Comparison of ENCODE assay signal across 9 cellular contexts in the genomic region with DNA sequence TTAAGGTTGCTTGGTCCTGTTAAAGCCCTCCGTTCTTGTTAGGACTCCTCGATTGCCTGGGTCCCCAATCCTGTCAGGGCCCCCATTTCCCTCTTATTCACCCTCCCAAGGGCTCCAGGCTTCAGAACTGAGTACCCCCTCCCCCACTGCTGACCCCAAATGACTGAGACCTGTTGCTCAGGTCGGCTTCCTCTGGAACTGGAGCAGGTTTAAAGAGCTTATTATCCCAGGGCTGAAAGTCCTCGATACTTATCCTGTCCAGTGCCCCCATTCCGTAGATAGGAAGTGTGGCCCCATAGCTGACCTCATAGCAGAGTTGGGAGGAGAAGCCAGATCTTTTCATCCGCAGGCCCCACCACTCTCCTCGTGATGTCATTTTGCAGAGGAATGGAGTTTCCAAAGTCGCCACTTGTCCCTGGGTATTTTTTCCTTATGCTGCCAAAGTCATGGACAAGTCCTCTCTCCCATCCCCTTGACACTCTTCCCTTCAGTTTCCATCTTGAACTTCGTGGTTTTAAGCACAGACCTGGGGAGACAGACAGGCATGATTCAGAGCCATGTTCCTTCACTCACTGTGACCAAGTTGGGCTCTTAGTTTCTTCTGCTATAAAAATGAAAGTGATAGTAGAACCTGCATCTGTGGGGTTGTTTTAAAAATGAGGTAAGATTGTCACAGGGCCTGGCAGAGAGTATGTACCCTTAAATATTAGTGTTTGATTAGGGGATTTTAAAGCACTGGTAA. TPM values are rescaled to one million over a fixed set of nuclear protein-coding genes. Genes with fewer than 3 reads are reported as not detected.
DNase-seq lines count a peak whose midpoint lies in the region; ATAC-seq and TF ChIP-seq lines count a peak whose summit lies in the region.
"Had no signal": no experiment of that assay in that cellular context is flagged by ENCODE, and none has a peak within 500 bp of the region (broad histone marks: within the 10 kb centered on the region; RNA-seq: fewer than 3 reads in every experiment).

No MANE protein-coding gene starts in this region.

- POLR2A ChIA-PET in Panc1 (lab: Charles Lee) = no interaction called here

- no peak overlapping the region for H3K23ac ChIP-seq in H9 (ENCODE audit: insufficient read length, low read depth, low read length)

- WGBS in H9 (ENCODE audit: extremely low coverage, insufficient read length, low lambda C conversion rate) = no CpG with 5 or more reads among the region's 9 CpGs
- 48 to 56% methylated on average over 8 to 9 of the region's 9 CpGs for WGBS in mesodermal cell (ENCODE audit: insufficient coverage in 2 of 2), 2 experiments
- 18% methylated on average over 9 of the region's 9 CpGs for WGBS in suprapubic skin

- H2BK5ac ChIP-seq in H9 (ENCODE audit: insufficient read length, low read length) = no peak overlapping the region

- H3K18ac ChIP-seq in H9 (ENCODE audit: insufficient read length, low read depth, low read length) = no peak overlapping the region

- peak overlapping the region; percentile 86 to 96 for H3K4me3 Mint-ChIP-seq in H9

- no TSS peak for BruUV-seq in Panc1 (replicated peaks; lab: Mats Ljungman, UMichigan)

- H3K9me3 Mint-ChIP-seq in H9 = no peaks in the 10 kb centered on the region; a peak in 1 of 5 replicates

- no peak overlapping the region for H3K27ac ChIP-seq in H9 (ENCODE audit: insufficient read length, low read depth, low read length)
- peak overlapping the region; percentile 51 for H3K27ac ChIP-seq in Panc1 (ENCODE audit: low read length)
- no peak overlapping the region for H3K27ac ChIP-seq in mesodermal cell (ENCODE audit: low read depth, low read length, severe bottlenecking)
- H3K27ac ChIP-seq in suprapubic skin = peak overlapping the region; percentile 81

- H4K8ac ChIP-seq in H9 (replicated peaks; ENCODE audit: insufficient read length, low read depth, low read length) = no peak overlapping the region

- TF ChIP-seq CTCF in H9 (conservative IDR thresholded peaks at IDR 0.05) (no peak), Panc1 (IDR thresholded peaks at IDR 0.05) (no peak), suprapubic skin (IDR thresholded peaks at IDR 0.05) (no peak)

- H3T11ph ChIP-seq in H9 (ENCODE audit: low read length) = no peak overlapping the region

- peak overlapping the region; percentile 11 for H3K9ac ChIP-seq in H9 (ENCODE audit: extremely low read depth, insufficient read length, low read length)

- no peak for TF ChIP-seq EP300 in suprapubic skin (IDR thresholded peaks at IDR 0.05)

- H4K91ac ChIP-seq in H9 (ENCODE audit: insufficient read length, low read depth, low read length) = no peak overlapping the region

- peak overlapping the region in 2 of 3 experiments; percentile 47 to 62; a peak in 3 of 7 replicates for H3K27ac Mint-ChIP-seq in H9

- H3K23me2 ChIP-seq in H9 (ENCODE audit: insufficient read length, low read depth, low read length, poor library complexity, severe bottlenecking) = peaks cover 7% of the 10 kb centered on the region

- no peak overlapping the region for H2BK12ac ChIP-seq in H9 (ENCODE audit: insufficient read length, low read depth, low read length)

- DNase-seq in G401 (ENCODE audit: low spot score) = peak; percentile 4
- no peak for DNase-seq in H9
- no peak for DNase-seq in Panc1 (ENCODE audit: low read depth, low spot score)
- DNase-seq in central memory CD4-positive, alpha-beta T cell = peak; percentile 59
- no peak for DNase-seq in suprapubic skin (ENCODE audit: low spot score in 2 of 2)
- DNase-seq in NCI-H1105 (lab: John Stamatoyannopoulos, UW) = no peak

- H3K4me1 ChIP-seq in H9 (ENCODE audit: insufficient read depth, low read length) (no peaks in the 10 kb centered on the region; the same call in 1 of the 2 replicates), Panc1 (ENCODE audit: control insufficient read depth, insufficient read depth, low read length) (peaks cover 8% of the 10 kb centered on the region; the same call in 1 of the 2 replicates), mesodermal cell (ENCODE audit: control insufficient read depth, insufficient read depth, low read length, poor library complexity, severe bottlenecking) (no peaks in the 10 kb centered on the region), suprapubic skin (peaks cover 18% of the 10 kb centered on the region)

- H3K4me3 ChIP-seq in Panc1 (ENCODE audit: low read depth in 2 of 2, low read length in 2 of 2) (peak overlapping the region; percentile 79 to 93), mesodermal cell (ENCODE audit: extremely low read depth, insufficient read depth, low read length, poor library complexity, severe bottlenecking) (peak overlapping the region; percentile 94), suprapubic skin (peak overlapping the region; percentile 87)

- no peaks in the 10 kb centered on the region; the same call in 1 of the 2 replicates for H3K27me3 Mint-ChIP-seq in H9 (ENCODE audit: low read depth)

- no peak overlapping the region for H4K5ac ChIP-seq in H9 (ENCODE audit: insufficient read length, low read depth, low read length)

- H3K14ac ChIP-seq in H9 (ENCODE audit: insufficient read depth, low read length) = no peak overlapping the region

- no peak overlapping the region for H2BK120ac ChIP-seq in H9 (ENCODE audit: low read depth, low read length, poor library complexity, severe bottlenecking)

- no peaks in the 10 kb centered on the region for H3K79me1 ChIP-seq in H9 (ENCODE audit: insufficient read depth, low read depth, low read length, poor library complexity, severe bottlenecking)

- H2BK20ac ChIP-seq in H9 (ENCODE audit: low read depth, low read length, poor library complexity, severe bottlenecking) = no peak overlapping the region

- H3K36me3 Mint-ChIP-seq in H9 (ENCODE audit: insufficient read depth in 1 of 3, low read depth in 3 of 3) = 0 out of 7 replicates have a peak, but pooled peaks cover 0 to under 1% (median 0%) of the 10 kb centered on the region in 3 experiments

- H3K4me1 Mint-ChIP-seq in H9 = peaks cover 12 to 15% of the 10 kb centered on the region in 2 experiments

- intact Hi-C loops in Panc1 (cut with micrococcal nuclease; ENCODE audit: unreplicated experiment) = no loop called here

- no peak for TF ChIP-seq POLR2A in suprapubic skin (IDR thresholded peaks at IDR 0.05)

- in situ Hi-C loops in G401 (cut with HindIII; ENCODE audit: low sequenced_read_pairs) (no loop called here), Panc1 (cut with HindIII; ENCODE audit: low pct_unique_long_range_greater_than_20kb, low sequenced_read_pairs) (no loop called here)

- no peak overlapping the region for H3K56ac ChIP-seq in H9 (ENCODE audit: insufficient read length, low read depth, low read length)

- no peak overlapping the region for H2AFZ ChIP-seq in H9 (ENCODE audit: low read length)

- H3K4me2 ChIP-seq in H9 (ENCODE audit: insufficient read depth, insufficient read length, low read length) = peak overlapping the region; percentile 85

- no peak overlapping the region for H3K4ac ChIP-seq in H9 (ENCODE audit: low read depth, low read length)

- no peaks in the 10 kb centered on the region for H3K79me2 ChIP-seq in H9 (ENCODE audit: insufficient read depth, low read length)

- H3K9me3 ChIP-seq in H9 (ENCODE audit: control insufficient read depth, low read depth, low read length) (no peaks in the 10 kb centered on the region), Panc1 (ENCODE audit: control insufficient read depth, insufficient read depth, low read depth, low read length) (no peaks in the 10 kb centered on the region), mesodermal cell (ENCODE audit: control insufficient read depth, low read length) (no peaks in the 10 kb centered on the region), suprapubic skin (no peaks in the 10 kb centered on the region)

- CTCF ChIA-PET in Panc1 (lab: Charles Lee) = no interaction called here

- ATAC-seq in Panc1 = no peak
- no peak for ATAC-seq in HG02763 (IDR thresholded peaks at IDR 0.05; ENCODE audit: unreplicated experiment)

- no peak overlapping the region for H2BK15ac ChIP-seq in H9 (ENCODE audit: low read depth, low read length)

- no peaks in the 10 kb centered on the region for H3K36me3 ChIP-seq in Panc1 (ENCODE audit: control insufficient read depth, insufficient read depth, low read length)
- H3K36me3 ChIP-seq in mesodermal cell (ENCODE audit: control insufficient read depth, insufficient read depth, low read length) = peaks cover 7% of the 10 kb centered on the region
- peaks cover 12% of the 10 kb centered on the region for H3K36me3 ChIP-seq in suprapubic skin

- H3K27me3 ChIP-seq in H9 (ENCODE audit: insufficient read depth, low read length) (no peaks in the 10 kb centered on the region), Panc1 (ENCODE audit: control insufficient read depth, insufficient read depth, low read length) (no peaks in the 10 kb centered on the region), suprapubic skin (no peaks in the 10 kb centered on the region)

- no peaks in the 10 kb centered on the region for H4K20me1 ChIP-seq in H9 (ENCODE audit: control insufficient read depth, insufficient read depth, insufficient read length)

- no peak overlapping the region for H2AK5ac ChIP-seq in H9 (ENCODE audit: insufficient read length, low read length)

RNA-seq across cellular contexts. Expression of gene USP30, which starts 1.2 kb away (rescaled TPM):
- total RNA-seq in G401 (2014; rRNA removed; shearing (Covaris generic)) = 20.5 and 21.6 TPM in 2 replicates
- 6.3 and 7.8 TPM in 2 replicates for total RNA-seq in H9 (2021)
- 5.7 TPM for total RNA-seq in Panc1 (2021; ENCODE audit: unreplicated experiment)
- polyA plus RNA-seq in Panc1 (2012; ENCODE audit: insufficient read length) = 8.4 TPM
- polyA plus RNA-seq in mesodermal cell (2013, experiment 1 of 2) = 16.7 TPM
- polyA plus RNA-seq in mesodermal cell (2013, experiment 2 of 2) = 14.5 TPM
- 10 to 100 TPM; 22.8 to 43.9 (median 26.0) TPM for total RNA-seq in suprapubic skin

RNA-seq across cellular contexts. Expression of gene SVOP, which starts 32.7 kb away (rescaled TPM):
- 0.25 and 1.0 TPM in 2 replicates for total RNA-seq in G401 (2014; rRNA removed; shearing (Covaris generic))
- 0.11 and 0.15 TPM in 2 replicates for total RNA-seq in H9 (2021)
- total RNA-seq in Panc1 (2021; ENCODE audit: unreplicated experiment) = not detected
- polyA plus RNA-seq in Panc1 (2012; ENCODE audit: insufficient read length) = not detected
- 0.18 TPM for polyA plus RNA-seq in mesodermal cell (2013, experiment 1 of 2)
- polyA plus RNA-seq in mesodermal cell (2013, experiment 2 of 2) = 0.20 TPM
- total RNA-seq in suprapubic skin = not detected
- total RNA-seq: T-helper 2 cell treated with Interferon-gamma antibody and Interleukin-4, amounts not matched to agents 100 ng/mL and 5 ng/mL, for 36 hours had no signal

RNA-seq across cellular contexts. Expression of gene ALKBH2, which starts 39.7 kb away (rescaled TPM):
- 47.9 and 54.5 TPM in 2 replicates for total RNA-seq in G401 (2014; rRNA removed; shearing (Covaris generic))
- 23.7 and 24.4 TPM in 2 replicates for total RNA-seq in H9 (2021)
- 41.6 TPM for total RNA-seq in Panc1 (2021; ENCODE audit: unreplicated experiment)
- polyA plus RNA-seq in Panc1 (2012; ENCODE audit: insufficient read length) = 47.3 TPM
- polyA plus RNA-seq in mesodermal cell (2013, experiment 1 of 2) = 10.4 TPM
- 11.2 TPM for polyA plus RNA-seq in mesodermal cell (2013, experiment 2 of 2)
- total RNA-seq in suprapubic skin = 10 to 100 TPM; 18.8 to 36.0 (median 22.1) TPM

RNA-seq across cellular contexts. Expression of gene UNG, which starts 43.8 kb away (rescaled TPM):
- 73.7 and 94.8 TPM in 2 replicates for total RNA-seq in G401 (2014; rRNA removed; shearing (Covaris generic))
- total RNA-seq in H9 (2021) (188 and 195 TPM in 2 replicates), Panc1 (2021; ENCODE audit: unreplicated experiment) (74.4 TPM), suprapubic skin (10 to 100 TPM; 17.9 to 43.9 (median 40.0) TPM)
- polyA plus RNA-seq in Panc1 (2012; ENCODE audit: insufficient read length) = 46.3 TPM
- polyA plus RNA-seq in mesodermal cell (2013, experiment 1 of 2) = 34.8 TPM
- polyA plus RNA-seq in mesodermal cell (2013, experiment 2 of 2) = 31.6 TPM

Comparison
In these comparisons a context has a peak if more than half of its experiments do, and no peak if none do; other contexts are left out.
1. DNase-seq: peak in G401 (single experiment) and central memory CD4-positive, alpha-beta T cell (single experiment); none in H9 (single experiment), Panc1 (single experiment), suprapubic skin (0 of 2) and NCI-H1105 (single experiment).
2. H3K27ac ChIP-seq: peak in Panc1 (single experiment) and suprapubic skin (single experiment); none in H9 (single experiment) and mesodermal cell (single experiment).
3. Peak in every context shown above with its lines, with median percentiles within 50 percentile points of each other: H3K4me3 ChIP-seq.